In genomic region chr14:102138935-102139247, GRCh38 we compare ENCODE assay signal across 8 cellular contexts. TPM values are rescaled to one million over a fixed set of nuclear protein-coding genes. Genes with fewer than 3 reads are reported as not detected.
A peak's percentile ranks its signal among the peaks of the same experiment; 100 is the strongest.
DNase-seq lines count a peak whose midpoint lies in the region; ATAC-seq lines count a peak whose summit lies in the region.

No MANE protein-coding gene starts in this region.

- WGBS in mesodermal cell (ENCODE audit: insufficient coverage in 2 of 2), 2 experiments = 0 to 1% methylated on average over 7 of the region's 11 CpGs

- no peaks in the 10 kb centered on the region for H3K4me1 ChIP-seq in mesodermal cell (ENCODE audit: control insufficient read depth, insufficient read depth, low read length, poor library complexity, severe bottlenecking)

- no peak overlapping the region for H3K27ac ChIP-seq in mesodermal cell (ENCODE audit: low read depth, low read length, severe bottlenecking)

- no peaks in the 10 kb centered on the region for H3K9me3 ChIP-seq in mesodermal cell (ENCODE audit: control insufficient read depth, low read length)

- DNase-seq in EL = peak; percentile 52
- no peak for DNase-seq in Jurkat, Clone E6-1 (ENCODE audit: low read depth, low spot score)
- peak; percentile 47 for DNase-seq in cerebellar cortex (ENCODE audit: low spot score)
- no peak for DNase-seq in SK-N-DZ (ENCODE audit: low spot score)

- ATAC-seq in GM21786 (IDR thresholded peaks at IDR 0.05; ENCODE audit: unreplicated experiment) (no peak), GM19452 (IDR thresholded peaks at IDR 0.05; ENCODE audit: unreplicated experiment) (no peak), GM21825 (IDR thresholded peaks at IDR 0.05; ENCODE audit: unreplicated experiment) (no peak)

- peaks cover 14% of the 10 kb centered on the region for H3K36me3 ChIP-seq in mesodermal cell (ENCODE audit: control insufficient read depth, insufficient read depth, low read length)

- peak overlapping the region; percentile 97 for H3K4me3 ChIP-seq in Jurkat, Clone E6-1 (ENCODE audit: low read length)
- peak overlapping the region; percentile 100 for H3K4me3 ChIP-seq in mesodermal cell (ENCODE audit: extremely low read depth, insufficient read depth, low read length, poor library complexity, severe bottlenecking)

RNA-seq across cellular contexts. Expression of gene WDR20, which starts 0.8 kb away (rescaled TPM):
- polyA plus RNA-seq in Jurkat, Clone E6-1 (2012; ENCODE audit: insufficient read depth, insufficient read length) = 15.5 TPM
- polyA plus RNA-seq in mesodermal cell (2013, experiment 1 of 2) = 16.5 TPM
- 16.0 TPM for polyA plus RNA-seq in mesodermal cell (2013, experiment 2 of 2)
- 7.9 and 10.4 TPM in 2 replicates for polyA plus RNA-seq in SK-N-DZ (2014; cell fraction: cytosol; rRNA removed)
- polyA plus RNA-seq in SK-N-DZ (2014; cell fraction: nucleus; rRNA removed) = 5.5 and 11.2 TPM in 2 replicates

RNA-seq across cellular contexts. Expression of gene HSP90AA1, which starts 52.0 kb away (rescaled TPM):
- polyA plus RNA-seq in Jurkat, Clone E6-1 (2012; ENCODE audit: insufficient read depth, insufficient read length) = 1,401 TPM
- polyA plus RNA-seq in mesodermal cell (2013, experiment 1 of 2) = 746 TPM
- polyA plus RNA-seq in mesodermal cell (2013, experiment 2 of 2) = 725 TPM
- polyA plus RNA-seq in SK-N-DZ (2014; cell fraction: cytosol; rRNA removed) = 134 and 201 TPM in 2 replicates
- polyA plus RNA-seq in SK-N-DZ (2014; cell fraction: nucleus; rRNA removed) = 122 and 173 TPM in 2 replicates

Comparison
In these comparisons a context has a peak if more than half of its experiments do, and no peak if none do; other contexts are left out.
1. DNase-seq: peak in EL (single experiment) and cerebellar cortex (single experiment); none in Jurkat, Clone E6-1 (single experiment) and SK-N-DZ (single experiment).